In the genomic region with DNA sequence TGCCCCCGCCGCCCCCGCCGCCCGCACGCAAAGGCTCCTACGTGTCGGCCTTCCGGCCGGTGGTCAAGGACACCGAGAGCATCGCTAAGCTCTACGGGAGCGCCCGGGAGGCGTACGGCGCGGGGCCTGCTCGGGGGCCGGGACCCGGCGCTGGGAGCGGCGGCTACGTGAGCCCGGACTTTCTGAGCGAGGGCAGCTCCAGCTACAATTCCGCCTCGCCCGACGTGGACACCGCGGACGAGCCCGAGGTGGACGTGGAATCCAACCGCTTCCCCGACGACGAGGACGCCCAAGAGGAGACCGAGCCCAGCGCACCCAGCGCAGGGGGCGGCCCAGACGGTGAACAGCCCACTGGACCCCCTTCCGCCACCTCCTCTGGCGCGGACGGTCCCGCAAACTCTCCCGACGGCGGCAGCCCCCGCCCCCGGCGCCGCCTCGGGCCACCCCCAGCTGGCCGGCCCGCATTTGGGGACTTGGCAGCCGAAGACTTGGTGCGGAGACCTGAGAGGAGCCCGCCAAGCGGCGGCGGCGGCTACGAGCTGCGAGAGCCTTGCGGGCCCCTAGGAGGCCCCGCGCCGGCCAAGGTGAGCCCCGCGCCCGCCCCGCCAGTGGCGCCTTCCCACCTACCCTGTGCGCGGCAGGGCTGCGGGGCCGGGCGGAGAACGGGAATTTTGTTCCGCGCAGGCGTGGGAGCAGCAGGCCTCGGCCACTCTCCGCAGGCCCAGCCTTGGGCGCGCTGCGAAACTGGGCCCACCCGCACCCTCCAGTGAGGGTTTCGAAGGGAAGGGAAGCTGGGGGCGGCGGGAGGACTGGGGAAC, we compare ENCODE assay signal across 1 cellular context.
TF ChIP-seq lines count a peak whose summit lies in the region.

No MANE protein-coding gene starts in this region.

TF ChIP-seq in SK-N-SH treated with all-trans-retinoic acid at 6 μM for 48 hours, 23 proteins besides CTCF, POLR2A, EP300 and RAD21 (continued from another document):
- no peak for TF ChIP-seq ESRRG (CRISPR knock-in tag; IDR thresholded peaks at IDR 0.05)
